ENCODE assay signal across 24 cellular contexts in genomic region chr2:161036926-161037325, GRCh38.
A peak's percentile ranks its signal among the peaks of the same experiment; 100 is the strongest.
DNase-seq lines count a peak whose midpoint lies in the region; ATAC-seq and TF ChIP-seq lines count a peak whose summit lies in the region.
"Had no signal": no experiment of that assay in that cellular context is flagged by ENCODE, and none has a peak within 500 bp of the region (broad histone marks: within the 10 kb centered on the region; RNA-seq: fewer than 3 reads in every experiment).

No MANE protein-coding gene starts in this region.

- no peak for ATAC-seq in HG02884 (IDR thresholded peaks at IDR 0.05; ENCODE audit: unreplicated experiment)
- ATAC-seq: PC-3, SK-N-SH treated with all-trans-retinoic acid at 6 μM for 48 hours had no signal

- H3K27ac ChIP-seq in spleen, result no peak overlapping the region
- H3K27ac ChIP-seq: 22Rv1, SJCRH30 had no signal

- TF ChIP-seq CTCF in fibroblast of villous mesenchyme (IDR thresholded peaks at IDR 0.05; ENCODE audit: insufficient read depth, low read depth, low read length) (no peak), spleen (IDR thresholded peaks at IDR 0.05 in 8 of 11, conservative IDR thresholded peaks at IDR 0.05 in 3 of 11) (no peak)

- no peaks in the 10 kb centered on the region for H3K27me3 ChIP-seq in spleen (replicated peaks in 1 of 7)
- H3K27me3 ChIP-seq: SJCRH30 had no signal

- no peak for TF ChIP-seq POLR2A in spleen (IDR thresholded peaks at IDR 0.05)

- intact Hi-C loops in spleen (cut with DNase I; ENCODE audit: low total_unique reads), result no loop called here
- intact Hi-C loops in posterior cingulate gyrus (cut with DNase I), result no loop called here

- H3K4me1 ChIP-seq in spleen, result no peaks in the 10 kb centered on the region
- H3K4me1 ChIP-seq: SJCRH30 had no signal

- WGBS in spleen, 5 donors, result 54 to 76% (median 65%) methylated on average over 1 of the region's 1 CpG

- DNase-seq in NCI-H82 (lab: John Stamatoyannopoulos, UW) (peak; percentile 22), NCI-H82 treated with DMSO at 0.1 percent for 48 hours (lab: John Stamatoyannopoulos, UW; ENCODE audit: unreplicated experiment) (no peak), RPMI7951 (ENCODE audit: low read depth) (peak; percentile 28), fibroblast of villous mesenchyme (ENCODE audit: low read depth) (peak; percentile 37), NCI-H2029 (lab: John Stamatoyannopoulos, UW) (no peak), spleen (no peak), posterior cingulate gyrus (no peak)
- DNase-seq: C1 segment of cervical spinal cord; CD4-positive, alpha-beta memory T cell; COR-L47; DMS53; KBM-7; MM.1S; NCI-H1694; NCI-H2081 treated with DMSO at 0.1 percent for 48 hours; NCI-H2171 treated with DMSO at 0.1 percent for 48 hours; NCI-H345; NCI-H510A treated with DMSO at 0.1 percent for 48 hours; NK-92 treated with Interleukin-12 subunit alpha and Interleukin-12 subunit beta, amount 100 ng/mL, for 24 hours; PC-3; SJCRH30 had no signal

- H3K9me3 ChIP-seq in spleen, result peaks cover 0 to 7% (median 0%) of the 10 kb centered on the region in 8 donors
- H3K9me3 ChIP-seq: SJCRH30 had no signal

- H3K36me3 ChIP-seq in spleen, result no peaks in the 10 kb centered on the region
- H3K36me3 ChIP-seq: SJCRH30 had no signal

- H3K4me3 ChIP-seq in fibroblast of villous mesenchyme (ENCODE audit: low read depth, low read length), result no peak overlapping the region
- no peak overlapping the region for H3K4me3 ChIP-seq in spleen
- H3K4me3 ChIP-seq: SJCRH30 had no signal

Comparison
In these comparisons a context has a peak if more than half of its experiments do, and no peak if none do; other contexts are left out.
1. DNase-seq: peak in NCI-H82 (single experiment), RPMI7951 (single experiment) and fibroblast of villous mesenchyme (single experiment); none in NCI-H82 treated with DMSO at 0.1 percent for 48 hours (single experiment), NCI-H2029 (single experiment), spleen (single experiment) and posterior cingulate gyrus (0 of 10).